Comparison of ENCODE assay signal across 9 cellular contexts in the genomic region with DNA sequence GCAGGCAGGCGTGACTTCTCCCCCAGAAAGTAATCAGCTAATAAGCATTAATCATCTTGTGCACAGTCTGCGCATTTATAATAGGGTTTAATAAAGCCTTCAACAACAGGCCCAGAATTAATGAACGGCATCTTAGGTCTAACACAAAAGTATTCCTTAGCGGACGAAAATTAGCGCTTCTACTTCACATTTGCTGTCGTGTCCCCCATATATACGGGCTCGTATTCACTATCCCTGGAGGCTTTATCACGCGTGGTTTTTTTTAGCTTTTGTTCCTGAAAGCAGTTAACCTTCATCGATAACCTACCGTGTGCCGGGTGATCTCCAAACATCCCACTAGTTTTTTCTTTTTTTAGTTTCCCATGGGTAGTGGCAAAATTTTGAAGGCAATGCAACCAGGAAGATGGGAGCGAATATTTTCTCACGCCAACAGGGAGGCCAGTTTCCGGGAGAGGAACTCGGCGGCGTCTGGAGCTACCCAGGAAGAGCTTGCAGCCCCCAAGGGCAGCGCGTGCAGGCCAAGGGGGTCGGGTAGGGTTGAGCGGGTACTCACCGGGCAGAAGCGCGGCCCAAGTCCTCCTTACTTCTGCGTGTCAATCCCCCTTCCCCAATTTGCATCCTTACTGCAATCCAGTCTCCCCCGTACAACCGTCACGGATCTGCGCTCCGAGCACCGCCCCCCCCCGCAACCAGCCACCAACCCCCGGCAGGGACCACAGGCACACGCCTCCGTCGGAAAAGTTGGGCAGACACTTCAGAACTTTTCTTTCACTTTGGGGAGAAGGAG. TPM values are rescaled to one million over a fixed set of nuclear protein-coding genes. Genes with fewer than 3 reads are reported as not detected.
DNase-seq lines count a peak whose midpoint lies in the region; ATAC-seq, FAIRE-seq and TF ChIP-seq lines count a peak whose summit lies in the region.
"Had no signal": no experiment of that assay in that cellular context is flagged by ENCODE, and none has a peak within 500 bp of the region (broad histone marks: within the 10 kb centered on the region; RNA-seq: fewer than 3 reads in every experiment).

No MANE protein-coding gene starts in this region.

- H3K36me3 Mint-ChIP-seq in brain, result no peaks in the 10 kb centered on the region

- TF ChIP-seq CTCF in A549 (IDR thresholded peaks at IDR 0.05) (no peak), HL-60 (IDR thresholded peaks at IDR 0.05; ENCODE audit: insufficient read depth, low read length) (no peak), brain (conservative IDR thresholded peaks at IDR 0.05) (no peak), lower lobe of right lung (IDR thresholded peaks at IDR 0.05) (no peak), upper lobe of right lung (IDR thresholded peaks at IDR 0.05) (no peak)

- no peak for TF ChIP-seq POLR2A in A549 (IDR thresholded peaks at IDR 0.05; ENCODE audit: low read length)

- no peak for FAIRE-seq in A549 (lab: Jason Lieb, UNC)
- FAIRE-seq: GM18507 had no signal

- no peaks in the 10 kb centered on the region for H3K9me3 ChIP-seq in A549
- no peaks in the 10 kb centered on the region for H3K9me3 ChIP-seq in lower lobe of right lung
- no peaks in the 10 kb centered on the region for H3K9me3 ChIP-seq in upper lobe of right lung

- peaks cover 79% of the 10 kb centered on the region for H3K27me3 Mint-ChIP-seq in brain

- peak overlapping the region; percentile 87 for H3K4me3 ChIP-seq in A549
- H3K4me3 ChIP-seq in HL-60 (replicated peaks; ENCODE audit: insufficient read depth, low read length), result peak overlapping the region; percentile 27
- H3K4me3 ChIP-seq in lower lobe of right lung, result peak overlapping the region; percentile 72
- H3K4me3 ChIP-seq in upper lobe of right lung, result peak overlapping the region; percentile 76

- CTCF ChIA-PET in A549 (lab: Yijun Ruan, JAX), result no interaction called here

- intact Hi-C loops in lower lobe of right lung (cut with DNase I), result no loop called here
- intact Hi-C loops in upper lobe of right lung (cut with DNase I), result no loop called here

- DNase-seq in A549 (ENCODE audit: low read depth in 1 of 2, low spot score in 1 of 2) (no peak), HL-60 (ENCODE audit: low read depth in 1 of 2, low spot score in 1 of 2) (no peak), lower lobe of right lung (no peak), upper lobe of right lung (peak; percentile 66)

- POLR2A ChIA-PET in A549 (lab: Yijun Ruan, JAX), result no interaction called here

- H3K27me3 ChIP-seq in HL-60 (ENCODE audit: insufficient read depth, poor library complexity, severe bottlenecking) (peaks cover 56% of the 10 kb centered on the region), lower lobe of right lung (ENCODE audit: low read depth) (peaks cover 15% of the 10 kb centered on the region), upper lobe of right lung (no peaks in the 10 kb centered on the region)

- peak overlapping the region; percentile 88 to 93; a peak in 5 of 6 replicates for H3K27ac ChIP-seq in A549
- no peak overlapping the region for H3K27ac ChIP-seq in HL-60 (replicated peaks)
- H3K27ac ChIP-seq in lower lobe of right lung, result peak overlapping the region; percentile 70
- peak overlapping the region; percentile 90 for H3K27ac ChIP-seq in upper lobe of right lung

- peak overlapping the region in 1 of 5 experiments; percentile 3 for H3K27ac Mint-ChIP-seq in brain

- H3K9me3 Mint-ChIP-seq in brain, result peaks cover 0 to 15% (median 0%) of the 10 kb centered on the region in 5 experiments

- H3K4me1 ChIP-seq in A549 (peaks cover 51% of the 10 kb centered on the region), lower lobe of right lung (peaks cover 12% of the 10 kb centered on the region), upper lobe of right lung (no peaks in the 10 kb centered on the region)

- WGBS in A549 (ENCODE audit: missing lambda C conversion rate), result 61% methylated on average over 34 of the region's 39 CpGs

- ATAC-seq in A549 (no peak), lower lobe of right lung (no peak), upper lobe of right lung (no peak), HG03108 (IDR thresholded peaks at IDR 0.05; ENCODE audit: unreplicated experiment) (no peak), HG03342 (IDR thresholded peaks at IDR 0.05; ENCODE audit: unreplicated experiment) (no peak), GM21447 (IDR thresholded peaks at IDR 0.05; ENCODE audit: unreplicated experiment) (no peak)

- H3K4me3 Mint-ChIP-seq in brain, result peak overlapping the region; percentile 79 to 85 (median 82)

- no peak for TF ChIP-seq RAD21 in A549 (conservative IDR thresholded peaks at IDR 0.05 in 1 of 2, IDR thresholded peaks at IDR 0.05 in 1 of 2)

- TF ChIP-seq EP300 in A549 (IDR thresholded peaks at IDR 0.05), result no peak

- H3K4me1 Mint-ChIP-seq in brain, result peaks cover 25% of the 10 kb centered on the region

- H3K36me3 ChIP-seq in lower lobe of right lung (no peaks in the 10 kb centered on the region), upper lobe of right lung (no peaks in the 10 kb centered on the region)

- peak overlapping the region; percentile 96 for H3K4me2 ChIP-seq in A549

TF ChIP-seq in A549, 52 proteins besides CTCF, POLR2A, EP300 and RAD21:
- TF ChIP-seq HEYL (CRISPR knock-in tag; IDR thresholded peaks at IDR 0.05) (no peak), HOXB5 (CRISPR knock-in tag; IDR thresholded peaks at IDR 0.05) (no peak), EHF (CRISPR knock-in tag; IDR thresholded peaks at IDR 0.05) (no peak), FOXS1 (CRISPR knock-in tag; IDR thresholded peaks at IDR 0.05) (no peak), HDAC2 (IDR thresholded peaks at IDR 0.05) (no peak), HOXA7 (CRISPR knock-in tag; IDR thresholded peaks at IDR 0.05) (no peak), JUN (IDR thresholded peaks at IDR 0.05) (no peak), MYC (IDR thresholded peaks at IDR 0.05; ENCODE audit: borderline replicate concordance, low read length) (no peak)
- TF ChIP-seq, protein P1, sequence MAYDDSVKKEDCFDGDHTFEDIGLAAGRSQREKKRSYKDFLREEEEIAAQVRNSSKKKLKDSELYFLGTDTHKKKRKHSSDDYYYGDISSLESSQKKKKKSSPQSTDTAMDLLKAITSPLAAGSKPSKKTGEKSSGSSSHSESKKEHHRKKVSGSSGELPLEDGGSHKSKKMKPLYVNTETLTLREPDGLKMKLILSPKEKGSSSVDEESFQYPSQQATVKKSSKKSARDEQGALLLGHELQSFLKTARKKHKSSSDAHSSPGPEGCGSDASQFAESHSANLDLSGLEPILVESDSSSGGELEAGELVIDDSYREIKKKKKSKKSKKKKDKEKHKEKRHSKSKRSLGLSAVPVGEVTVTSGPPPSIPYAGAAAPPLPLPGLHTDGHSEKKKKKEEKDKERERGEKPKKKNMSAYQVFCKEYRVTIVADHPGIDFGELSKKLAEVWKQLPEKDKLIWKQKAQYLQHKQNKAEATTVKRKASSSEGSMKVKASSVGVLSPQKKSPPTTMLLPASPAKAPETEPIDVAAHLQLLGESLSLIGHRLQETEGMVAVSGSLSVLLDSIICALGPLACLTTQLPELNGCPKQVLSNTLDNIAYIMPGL (CRISPR knock-in tag; IDR thresholded peaks at IDR 0.05; ENCODE audit: borderline replicate concordance), result no peak
- TF ChIP-seq, protein P2, sequence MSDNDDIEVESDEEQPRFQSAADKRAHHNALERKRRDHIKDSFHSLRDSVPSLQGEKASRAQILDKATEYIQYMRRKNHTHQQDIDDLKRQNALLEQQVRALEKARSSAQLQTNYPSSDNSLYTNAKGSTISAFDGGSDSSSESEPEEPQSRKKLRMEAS (IDR thresholded peaks at IDR 0.05), result no peak; the same call in 1 of the 2 replicates
- TF ChIP-seq, protein P3, sequence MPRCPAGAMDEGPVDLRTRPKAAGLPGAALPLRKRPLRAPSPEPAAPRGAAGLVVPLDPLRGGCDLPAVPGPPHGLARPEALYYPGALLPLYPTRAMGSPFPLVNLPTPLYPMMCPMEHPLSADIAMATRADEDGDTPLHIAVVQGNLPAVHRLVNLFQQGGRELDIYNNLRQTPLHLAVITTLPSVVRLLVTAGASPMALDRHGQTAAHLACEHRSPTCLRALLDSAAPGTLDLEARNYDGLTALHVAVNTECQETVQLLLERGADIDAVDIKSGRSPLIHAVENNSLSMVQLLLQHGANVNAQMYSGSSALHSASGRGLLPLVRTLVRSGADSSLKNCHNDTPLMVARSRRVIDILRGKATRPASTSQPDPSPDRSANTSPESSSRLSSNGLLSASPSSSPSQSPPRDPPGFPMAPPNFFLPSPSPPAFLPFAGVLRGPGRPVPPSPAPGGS (IDR thresholded peaks at IDR 0.05), result no peak

RNA-seq across cellular contexts. Expression of gene ATP8B1, which starts 1.5 kb away (rescaled TPM):
- polyA plus RNA-seq in A549 (2011; rRNA removed) (23.4 and 23.7 TPM in 2 replicates), A549 (2017; fragmentation: RNase III; extraction: RNeasy Plus Mini Kit Qiagen cat#74134 plus additional on column Dnase treatment) (7.1 to 8.8 TPM (median 7.1 TPM) in 3 replicates), brain (ENCODE audit: insufficient read depth, low read depth, low replicate concordance) (1.8 TPM)
- 5.2 and 6.4 TPM in 2 replicates for polyA plus RNA-seq in A549 (2012; cell fraction: cytosol; rRNA removed)
- polyA plus RNA-seq in A549 (2012; cell fraction: nucleus; rRNA removed), result 5.4 and 6.7 TPM in 2 replicates
- 20.1 TPM in 2 replicates for polyA minus RNA-seq in A549 (2011; rRNA and poly(A)+ RNA removed)
- total RNA-seq in lower lobe of right lung (27.2 TPM), upper lobe of right lung (30.7 TPM)

Comparison
In these comparisons a context has a peak if more than half of its experiments do, and no peak if none do; other contexts are left out.
1. H3K4me3 ChIP-seq: peak in every context shown above with its lines; median percentile 87 in A549; 76 in upper lobe of right lung; 72 in lower lobe of right lung; 27 in HL-60.